In the genomic region with DNA sequence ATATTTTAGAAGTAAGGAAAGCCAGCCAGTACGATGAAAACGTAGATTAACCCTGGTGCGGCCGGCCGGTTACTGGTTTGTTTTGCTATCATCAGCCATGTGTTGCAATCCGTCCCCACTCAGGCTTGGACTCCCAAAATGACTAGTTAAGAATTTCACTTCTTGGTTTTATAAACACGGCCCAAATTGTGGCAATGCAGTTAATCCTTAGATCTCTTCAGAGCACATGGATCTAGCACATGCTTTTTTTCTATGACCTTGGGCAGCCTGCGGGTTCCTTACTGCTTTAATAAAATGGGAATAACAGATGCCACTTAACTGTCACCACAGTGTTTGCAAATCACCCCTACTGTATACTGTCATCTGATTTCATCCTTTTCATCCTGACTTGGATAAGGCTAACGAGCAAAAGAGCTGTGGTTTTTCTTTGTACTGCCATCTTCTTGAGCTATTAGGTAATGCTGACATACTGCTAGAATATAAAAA, we compare ENCODE assay signal across 8 cellular contexts. TPM values are rescaled to one million over a fixed set of nuclear protein-coding genes. Genes with fewer than 3 reads are reported as not detected.
DNase-seq lines count a peak whose midpoint lies in the region; ATAC-seq and TF ChIP-seq lines count a peak whose summit lies in the region.

No MANE protein-coding gene starts in this region.

- H3K4me1 ChIP-seq in ectodermal cell (ENCODE audit: control insufficient read depth, insufficient read depth, low read length) (no peaks in the 10 kb centered on the region), mucosa of stomach (ENCODE audit: control insufficient read depth, insufficient read depth, low read length) (peaks cover 26% of the 10 kb centered on the region)

- H3K4me3 ChIP-seq in ectodermal cell (ENCODE audit: insufficient read depth, low read depth, low read length) (peak overlapping the region; percentile 81), mucosa of stomach (ENCODE audit: low read length) (peak overlapping the region; percentile 65)

- H3K27me3 ChIP-seq in ectodermal cell (ENCODE audit: control insufficient read depth, insufficient read depth, low read length, poor library complexity, severe bottlenecking) (peaks cover 17% of the 10 kb centered on the region), mucosa of stomach (ENCODE audit: control insufficient read depth, insufficient read depth, low read length) (no peaks in the 10 kb centered on the region)

- no peak overlapping the region for H3K27ac ChIP-seq in ectodermal cell (ENCODE audit: insufficient read depth, low read depth, low read length, poor library complexity, severe bottlenecking)

- 32 to 37% methylated on average over 9 of the region's 9 CpGs for WGBS in ectodermal cell, 2 experiments

- H3K9me3 ChIP-seq in ectodermal cell (ENCODE audit: control insufficient read depth, low read length), result no peaks in the 10 kb centered on the region
- no peaks in the 10 kb centered on the region for H3K9me3 ChIP-seq in mucosa of stomach (ENCODE audit: control insufficient read depth, low read length)

- H3K36me3 ChIP-seq in ectodermal cell (ENCODE audit: control insufficient read depth, insufficient read depth, low read length) (no peaks in the 10 kb centered on the region), mucosa of stomach (ENCODE audit: control insufficient read depth, insufficient read depth, low read length) (no peaks in the 10 kb centered on the region)

- DNase-seq in AML-193 (lab: John Stamatoyannopoulos, UW) (peak; percentile 53 to 56), GM20000 (ENCODE audit: low spot score) (peak; percentile 59), RPMI7951 (ENCODE audit: low read depth) (peak; percentile 15)

- ATAC-seq in HG03521 (IDR thresholded peaks at IDR 0.05; ENCODE audit: unreplicated experiment) (no peak), GM19455 (IDR thresholded peaks at IDR 0.05; ENCODE audit: unreplicated experiment) (no peak), GM19463 (IDR thresholded peaks at IDR 0.05; ENCODE audit: unreplicated experiment) (no peak)

- no peak for TF ChIP-seq CTCF in GM20000 (IDR thresholded peaks at IDR 0.05; ENCODE audit: extremely low read depth, missing control alignments)

- H3K9ac ChIP-seq in mucosa of stomach (ENCODE audit: low read length), result peak overlapping the region; percentile 97

RNA-seq across cellular contexts. Expression of gene NDFIP1, which starts 1.5 kb away (rescaled TPM):
- 60.0 and 61.6 TPM in 2 replicates for total RNA-seq in RPMI7951 (2014; rRNA removed; shearing (Covaris generic))
- polyA plus RNA-seq in ectodermal cell (2013, experiment 1 of 4), result 36.8 TPM
- 37.1 TPM for polyA plus RNA-seq in ectodermal cell (2013, experiment 2 of 4)
- polyA plus RNA-seq in ectodermal cell (2013, experiment 3 of 4), result 29.7 TPM
- polyA plus RNA-seq in ectodermal cell (2013, experiment 4 of 4), result 32.2 TPM
